1 cellular context compared by ENCODE assay signal in the genomic region with DNA sequence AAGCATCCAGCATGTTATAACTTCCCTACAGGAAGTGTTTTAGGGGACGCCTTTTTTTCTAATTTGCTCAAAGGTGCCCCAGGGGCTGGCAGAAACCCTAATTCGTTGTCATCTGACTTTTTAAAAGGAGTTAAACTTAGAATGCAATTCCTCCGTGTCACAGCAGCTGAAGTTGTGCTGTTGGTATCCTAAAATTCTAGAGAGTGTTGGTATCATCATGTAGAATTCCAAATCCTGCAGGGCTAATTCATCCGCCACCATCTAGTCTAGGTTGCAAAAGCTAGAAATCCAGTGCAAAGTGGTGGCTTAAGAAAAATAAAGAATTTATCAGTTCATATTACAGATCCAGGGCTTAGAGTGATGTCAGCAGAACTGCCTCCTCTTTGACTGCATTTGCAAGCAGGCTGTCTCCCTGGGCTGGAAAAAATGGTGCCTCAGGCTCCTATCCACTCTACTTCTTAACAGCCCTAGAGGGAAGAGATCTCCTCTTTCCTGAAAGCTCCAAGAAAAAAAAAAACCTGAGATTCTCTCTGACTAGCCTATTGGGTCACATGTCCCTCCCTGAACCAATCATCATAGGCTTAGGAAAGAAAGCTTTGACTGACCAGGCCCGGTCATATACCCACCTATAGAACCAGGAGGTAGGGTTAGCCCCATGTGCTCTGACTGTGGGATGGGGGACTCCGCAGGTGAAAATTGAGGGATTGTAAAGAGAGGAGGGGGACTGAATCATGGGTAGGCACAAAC.
TF ChIP-seq lines count a peak whose summit lies in the region.

No MANE protein-coding gene starts in this region.

TF ChIP-seq in HCT116, 20 proteins besides CTCF, POLR2A, EP300 and RAD21 (continued from another document):
- TF ChIP-seq, protein P1, sequence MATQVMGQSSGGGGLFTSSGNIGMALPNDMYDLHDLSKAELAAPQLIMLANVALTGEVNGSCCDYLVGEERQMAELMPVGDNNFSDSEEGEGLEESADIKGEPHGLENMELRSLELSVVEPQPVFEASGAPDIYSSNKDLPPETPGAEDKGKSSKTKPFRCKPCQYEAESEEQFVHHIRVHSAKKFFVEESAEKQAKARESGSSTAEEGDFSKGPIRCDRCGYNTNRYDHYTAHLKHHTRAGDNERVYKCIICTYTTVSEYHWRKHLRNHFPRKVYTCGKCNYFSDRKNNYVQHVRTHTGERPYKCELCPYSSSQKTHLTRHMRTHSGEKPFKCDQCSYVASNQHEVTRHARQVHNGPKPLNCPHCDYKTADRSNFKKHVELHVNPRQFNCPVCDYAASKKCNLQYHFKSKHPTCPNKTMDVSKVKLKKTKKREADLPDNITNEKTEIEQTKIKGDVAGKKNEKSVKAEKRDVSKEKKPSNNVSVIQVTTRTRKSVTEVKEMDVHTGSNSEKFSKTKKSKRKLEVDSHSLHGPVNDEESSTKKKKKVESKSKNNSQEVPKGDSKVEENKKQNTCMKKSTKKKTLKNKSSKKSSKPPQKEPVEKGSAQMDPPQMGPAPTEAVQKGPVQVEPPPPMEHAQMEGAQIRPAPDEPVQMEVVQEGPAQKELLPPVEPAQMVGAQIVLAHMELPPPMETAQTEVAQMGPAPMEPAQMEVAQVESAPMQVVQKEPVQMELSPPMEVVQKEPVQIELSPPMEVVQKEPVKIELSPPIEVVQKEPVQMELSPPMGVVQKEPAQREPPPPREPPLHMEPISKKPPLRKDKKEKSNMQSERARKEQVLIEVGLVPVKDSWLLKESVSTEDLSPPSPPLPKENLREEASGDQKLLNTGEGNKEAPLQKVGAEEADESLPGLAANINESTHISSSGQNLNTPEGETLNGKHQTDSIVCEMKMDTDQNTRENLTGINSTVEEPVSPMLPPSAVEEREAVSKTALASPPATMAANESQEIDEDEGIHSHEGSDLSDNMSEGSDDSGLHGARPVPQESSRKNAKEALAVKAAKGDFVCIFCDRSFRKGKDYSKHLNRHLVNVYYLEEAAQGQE (IDR thresholded peaks at IDR 0.05; ENCODE audit: low read depth): no peak
- no peak for TF ChIP-seq FOSL1 (IDR thresholded peaks at IDR 0.05; ENCODE audit: low read depth)
- TF ChIP-seq, protein P2, sequence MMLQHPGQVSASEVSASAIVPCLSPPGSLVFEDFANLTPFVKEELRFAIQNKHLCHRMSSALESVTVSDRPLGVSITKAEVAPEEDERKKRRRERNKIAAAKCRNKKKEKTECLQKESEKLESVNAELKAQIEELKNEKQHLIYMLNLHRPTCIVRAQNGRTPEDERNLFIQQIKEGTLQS (IDR thresholded peaks at IDR 0.05): no peak
- no peak for TF ChIP-seq ELF1 (IDR thresholded peaks at IDR 0.05; ENCODE audit: borderline replicate concordance, low read depth)
- no peak for TF ChIP-seq EZH2 (IDR thresholded peaks at IDR 0.05)
- no peak for TF ChIP-seq POLR2AphosphoS5 (IDR thresholded peaks at IDR 0.05; ENCODE audit: low read depth, low read length)
- TF ChIP-seq TCF7L2 (IDR thresholded peaks at IDR 0.05; ENCODE audit: borderline replicate concordance, extremely low read depth, insufficient read depth, insufficient read length): no peak
- TF ChIP-seq, protein P3, sequence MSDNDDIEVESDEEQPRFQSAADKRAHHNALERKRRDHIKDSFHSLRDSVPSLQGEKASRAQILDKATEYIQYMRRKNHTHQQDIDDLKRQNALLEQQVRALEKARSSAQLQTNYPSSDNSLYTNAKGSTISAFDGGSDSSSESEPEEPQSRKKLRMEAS (IDR thresholded peaks at IDR 0.05): no peak
- no peak for TF ChIP-seq CBX3 (IDR thresholded peaks at IDR 0.05; ENCODE audit: low read depth)
- TF ChIP-seq ZFX (IDR thresholded peaks at IDR 0.05): no peak
